9 cellular contexts compared by ENCODE assay signal in the genomic region with DNA sequence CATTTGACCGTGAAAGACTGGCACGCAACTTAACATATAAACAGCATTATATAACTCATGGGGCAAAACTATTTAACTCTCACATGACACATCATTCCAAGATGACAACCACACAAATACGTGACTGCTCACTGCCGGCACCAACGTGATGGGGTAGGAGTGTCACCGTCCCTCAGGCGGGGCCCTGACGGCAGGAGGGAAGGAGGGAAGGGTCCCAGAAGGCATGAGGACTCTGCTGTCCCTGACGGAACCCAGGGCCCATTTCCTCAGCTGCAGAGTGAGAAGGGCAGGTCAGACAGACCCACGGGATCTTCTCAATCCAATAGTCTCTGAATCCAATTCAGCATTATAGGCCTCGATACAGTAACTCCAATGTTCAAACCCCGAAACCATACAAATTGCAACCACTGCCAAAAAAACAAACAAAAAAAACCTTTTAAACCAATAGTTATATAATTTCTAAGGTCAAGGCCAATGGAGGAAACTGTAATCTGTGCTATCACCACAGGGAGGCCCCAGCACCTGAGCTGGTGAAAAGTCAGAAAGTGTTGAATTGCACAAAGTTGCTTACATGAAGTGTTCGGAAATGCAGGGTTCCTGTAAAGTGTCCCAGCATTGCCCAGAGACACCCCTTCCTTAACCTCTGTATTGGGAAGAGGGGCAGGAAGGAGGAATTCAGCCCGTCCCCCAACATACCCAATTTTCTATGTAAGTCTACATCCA.
DNase-seq lines count a peak whose midpoint lies in the region; ATAC-seq and TF ChIP-seq lines count a peak whose summit lies in the region.
"Had no signal": no experiment of that assay in that cellular context is flagged by ENCODE, and none has a peak within 500 bp of the region (broad histone marks: within the 10 kb centered on the region; RNA-seq: fewer than 3 reads in every experiment).

No MANE protein-coding gene starts in this region.

- WGBS in tibial nerve, 2 donors: 57 to 62% methylated on average over 14 of the region's 14 CpGs

- no peaks in the 10 kb centered on the region for H3K27me3 ChIP-seq in SU-DHL-6 (ENCODE audit: low read length)
- no peaks in the 10 kb centered on the region for H3K27me3 ChIP-seq in left ventricle myocardium inferior (ENCODE audit: low read depth)
- H3K27me3 ChIP-seq in tibial nerve: no peaks in the 10 kb centered on the region
- H3K27me3 ChIP-seq: BLaER1 had no signal

- H3K4me1 ChIP-seq in left ventricle myocardium inferior (peaks cover 59% of the 10 kb centered on the region), tibial nerve (peaks cover 0 to 54% (median 16%) of the 10 kb centered on the region in 4 donors)
- H3K4me1 ChIP-seq: BLaER1 had no signal

- H3K27ac ChIP-seq in SU-DHL-6 (ENCODE audit: low read depth, low read length): no peak overlapping the region
- H3K27ac ChIP-seq in left ventricle myocardium inferior (replicated peaks): peak overlapping the region; percentile 21
- H3K27ac ChIP-seq in tibial nerve: peak overlapping the region in 2 of 4 donors; percentile 31 to 36
- H3K27ac ChIP-seq: BLaER1 had no signal

- peak; percentile 69 for TF ChIP-seq CTCF in SU-DHL-6 (IDR thresholded peaks at IDR 0.05; ENCODE audit: insufficient read depth, low read length, poor library complexity, severe bottlenecking)
- TF ChIP-seq CTCF in left ventricle myocardium inferior (IDR thresholded peaks at IDR 0.05; ENCODE audit: borderline replicate concordance): peak; percentile 61
- TF ChIP-seq CTCF in tibial nerve (IDR thresholded peaks at IDR 0.05): peak; percentile 40 to 68 (median 56)

- no peak overlapping the region for H2AFZ ChIP-seq in SU-DHL-6 (ENCODE audit: low read depth, low read length, severe bottlenecking)

- H3K79me2 ChIP-seq in SU-DHL-6 (ENCODE audit: insufficient read depth, low read length): peaks cover 28% of the 10 kb centered on the region; the same call in 1 of the 2 replicates

- no peaks in the 10 kb centered on the region for H3K9me3 ChIP-seq in SU-DHL-6 (ENCODE audit: insufficient read depth, low read length)
- no peaks in the 10 kb centered on the region for H3K9me3 ChIP-seq in left ventricle myocardium inferior (replicated peaks)
- no peaks in the 10 kb centered on the region for H3K9me3 ChIP-seq in tibial nerve
- H3K9me3 ChIP-seq: BLaER1 had no signal

- H3K36me3 ChIP-seq in SU-DHL-6 (ENCODE audit: low read length) (no peaks in the 10 kb centered on the region), left ventricle myocardium inferior (peaks cover 2% of the 10 kb centered on the region), tibial nerve (peaks cover 0 to 12% (median 0%) of the 10 kb centered on the region in 3 donors)

- TF ChIP-seq POLR2A in tibial nerve (IDR thresholded peaks at IDR 0.05): no peak

- no peak for ATAC-seq in GM21390 (IDR thresholded peaks at IDR 0.05; ENCODE audit: unreplicated experiment)

- DNase-seq in NCI-H146 (lab: John Stamatoyannopoulos, UW) (peak; percentile 13), NCI-H146 treated with DMSO at 0.1 percent for 48 hours (lab: John Stamatoyannopoulos, UW; ENCODE audit: unreplicated experiment) (no peak), left ventricle myocardium inferior (no peak), tibial nerve (ENCODE audit: low spot score in 2 of 2) (peak in 1 of 2 donors; percentile 40), UCSD-AML1 (lab: John Stamatoyannopoulos, UW; ENCODE audit: unreplicated experiment) (no peak), NCI-H1092 treated with DMSO at 0.1 percent for 48 hours (lab: John Stamatoyannopoulos, UW) (no peak)

- H3K4me2 ChIP-seq in SU-DHL-6 (ENCODE audit: low read depth, low read length, poor library complexity, severe bottlenecking): no peak overlapping the region
- H3K4me2 ChIP-seq: BLaER1 had no signal

- no peaks in the 10 kb centered on the region for H3F3A ChIP-seq in SU-DHL-6 (ENCODE audit: insufficient read depth)

- H4K20me1 ChIP-seq in SU-DHL-6 (ENCODE audit: low read depth, low read length): no peaks in the 10 kb centered on the region

- H3K4me3 ChIP-seq in SU-DHL-6 (ENCODE audit: insufficient read depth, low read length, poor library complexity, severe bottlenecking): no peak overlapping the region
- no peak overlapping the region for H3K4me3 ChIP-seq in left ventricle myocardium inferior
- no peak overlapping the region for H3K4me3 ChIP-seq in tibial nerve
- H3K4me3 ChIP-seq: BLaER1 had no signal

- no peak for TF ChIP-seq EP300 in tibial nerve (IDR thresholded peaks at IDR 0.05)

- no peaks in the 10 kb centered on the region for H3K9me2 ChIP-seq in SU-DHL-6 (replicated peaks; ENCODE audit: insufficient read depth, low read length)

- no peak overlapping the region for H3K9ac ChIP-seq in SU-DHL-6 (ENCODE audit: low read length)
- H3K9ac ChIP-seq: BLaER1 had no signal

- intact Hi-C loops in left ventricle myocardium inferior (cut with micrococcal nuclease): loop anchor here (10.0 kb wide), 1 partner anchor 350 kb away; no protein-coding TSS in a partner anchor
